Comparison of ENCODE assay signal across 20 cellular contexts in the genomic region with DNA sequence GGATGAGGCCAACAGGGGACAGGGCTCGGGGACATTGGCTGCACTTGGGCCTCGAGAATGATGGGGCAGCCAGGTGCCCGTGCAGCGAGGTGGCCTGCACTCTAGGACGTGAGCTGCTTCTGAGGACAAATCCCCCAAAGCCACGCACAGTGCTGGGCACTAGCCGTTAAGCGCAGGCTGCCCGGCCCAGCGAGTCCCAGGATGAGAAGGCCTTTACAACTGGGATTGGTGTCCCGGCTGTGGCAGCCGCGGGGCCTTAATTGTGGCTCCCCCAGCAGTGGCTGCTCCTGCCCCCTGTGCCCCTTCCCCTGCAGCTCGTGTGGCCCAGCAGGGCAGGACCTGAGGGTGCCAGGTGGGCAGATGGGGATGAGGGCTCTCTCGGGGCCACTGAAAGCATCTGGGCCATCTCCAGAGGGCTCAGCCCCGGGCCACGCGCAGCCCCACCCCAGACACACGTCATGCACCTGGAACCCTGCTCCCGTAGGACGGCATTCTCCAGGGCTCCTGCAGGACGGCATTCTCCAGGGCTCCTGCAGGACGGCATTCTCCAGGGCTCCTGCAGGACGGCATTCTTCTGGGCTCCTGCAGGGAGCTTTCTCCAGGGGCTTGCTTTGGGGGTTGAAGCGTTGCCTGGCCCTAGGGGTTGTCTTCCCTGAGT. TPM values are rescaled to one million over a fixed set of nuclear protein-coding genes. Genes with fewer than 3 reads are reported as not detected.
A peak's percentile ranks its signal among the peaks of the same experiment; 100 is the strongest.
DNase-seq lines count a peak whose midpoint lies in the region; ATAC-seq and TF ChIP-seq lines count a peak whose summit lies in the region.
"Had no signal": no experiment of that assay in that cellular context is flagged by ENCODE, and none has a peak within 500 bp of the region (broad histone marks: within the 10 kb centered on the region; RNA-seq: fewer than 3 reads in every experiment).

No MANE protein-coding gene starts in this region.

- H3K4me3 ChIP-seq in body of pancreas (no peak overlapping the region), left lung (no peak overlapping the region), smooth muscle cell (no peak overlapping the region)
- H3K4me3 ChIP-seq: esophagus muscularis mucosa, SJSA1, uterus had no signal

- H3K4me2 ChIP-seq in smooth muscle cell, result no peak overlapping the region
- H3K4me2 ChIP-seq: KMS-11 had no signal

- peak; percentile 49 for DNase-seq in HT-29 (ENCODE audit: low spot score)
- peak; percentile 37 to 63 (median 46) for DNase-seq in body of pancreas
- peak in 1 of 2 donors; percentile 71 for DNase-seq in left lung
- no peak for DNase-seq in smooth muscle cell (lab: John Stamatoyannopoulos, UW; ENCODE audit: unreplicated experiment)
- no peak for DNase-seq in SKM-1 treated with dmso at 0.1 percent for 144 hours (lab: John Stamatoyannopoulos, UW; ENCODE audit: unreplicated experiment)
- DNase-seq: activated CD4-positive, CD25-positive, alpha-beta regulatory T cell; activated CD8-positive, alpha-beta memory T cell treated with anti-CD3 and anti-CD28 coated beads for 24 hours; H9; NCI-H1048; NCI-H2107; NCI-H526; stimulated activated CD4-positive, alpha-beta T cell treated with anti-CD3 and anti-CD28 coated beads, Interleukin-15, amount 100 ng/mL, for 24 hours; stimulated activated naive B cell treated with anti-CD40 and anti-IgM and Interleukin-4, amounts not matched to agents 10 μg/mL and 1 μg/mL and 100 μg/mL, for 72 hours; T-helper 2 cell; uterus had no signal

- H3K4me1 ChIP-seq in body of pancreas, result peaks cover 97% of the 10 kb centered on the region
- H3K4me1 ChIP-seq in left lung, result peaks cover 27 to 78% of the 10 kb centered on the region in 2 donors
- H3K4me1 ChIP-seq in smooth muscle cell (ENCODE audit: low read depth), result peaks cover 12% of the 10 kb centered on the region
- H3K4me1 ChIP-seq: SJSA1 had no signal

- ATAC-seq in body of pancreas (no peak), left lung (peak; percentile 30), HG03108 (IDR thresholded peaks at IDR 0.05; ENCODE audit: unreplicated experiment) (no peak), HG02870 (IDR thresholded peaks at IDR 0.05; ENCODE audit: unreplicated experiment) (no peak)
- ATAC-seq: stimulated activated naive B cell treated with anti-CD40 and anti-IgM and Interleukin-4, amounts not matched to agents 10 μg/mL and 1 μg/mL and 100 μg/mL, for 72 hours had no signal

- no peak for TF ChIP-seq CTCF in body of pancreas (IDR thresholded peaks at IDR 0.05)
- TF ChIP-seq CTCF in left lung (IDR thresholded peaks at IDR 0.05), result no peak
- no peak for TF ChIP-seq CTCF in smooth muscle cell (IDR thresholded peaks at IDR 0.05; ENCODE audit: borderline replicate concordance, insufficient read depth, poor library complexity, severe bottlenecking)

- no peak overlapping the region for H3K9ac ChIP-seq in smooth muscle cell (ENCODE audit: low read depth)
- H3K9ac ChIP-seq: KMS-11 had no signal

- H3K36me3 ChIP-seq in body of pancreas (replicated peaks in 1 of 2; ENCODE audit: insufficient read depth in 1 of 2, low read depth in 2 of 2) (no peaks in the 10 kb centered on the region), left lung (peaks cover 0 to 30% of the 10 kb centered on the region in 2 donors), smooth muscle cell (ENCODE audit: low read depth) (no peaks in the 10 kb centered on the region)
- H3K36me3 ChIP-seq: SJSA1, uterus had no signal

- no peak for TF ChIP-seq POLR2A in body of pancreas (IDR thresholded peaks at IDR 0.05)

- H3K79me2 ChIP-seq in smooth muscle cell (ENCODE audit: low read depth), result peaks cover 40% of the 10 kb centered on the region

- intact Hi-C loops in body of pancreas (cut with DNase I) (no loop called here), left lung (cut with DNase I) (no loop called here)

- 77% methylated on average over 16 of the region's 25 CpGs; no CpG with 5 or more reads in 1 of the 2 donors for WGBS in body of pancreas, 2 donors
- 76% methylated on average over 24 of the region's 25 CpGs for WGBS in smooth muscle cell (ENCODE audit: low lambda C conversion rate)

- H3K27me3 ChIP-seq in body of pancreas (no peaks in the 10 kb centered on the region), left lung (no peaks in the 10 kb centered on the region), smooth muscle cell (ENCODE audit: low read depth) (no peaks in the 10 kb centered on the region)
- H3K27me3 ChIP-seq: esophagus muscularis mucosa, SJSA1, uterus had no signal

- peaks cover 57% of the 10 kb centered on the region for H4K20me1 ChIP-seq in smooth muscle cell (ENCODE audit: low read depth)

- H3K27ac ChIP-seq in body of pancreas (peak overlapping the region; percentile 32 to 99 (median 84)), left lung (peak overlapping the region; percentile 26 to 33), smooth muscle cell (ENCODE audit: low read depth) (peak overlapping the region; percentile 66)
- H3K27ac ChIP-seq: esophagus muscularis mucosa, KMS-11, SJSA1, uterus had no signal

- no peak overlapping the region for H2AFZ ChIP-seq in smooth muscle cell (ENCODE audit: low read depth)

- no peaks in the 10 kb centered on the region for H3F3A ChIP-seq in smooth muscle cell (ENCODE audit: low read depth)

- H3K9me3 ChIP-seq in body of pancreas (no peaks in the 10 kb centered on the region), left lung (no peaks in the 10 kb centered on the region), smooth muscle cell (replicated peaks; ENCODE audit: low read depth) (no peaks in the 10 kb centered on the region)
- H3K9me3 ChIP-seq: esophagus muscularis mucosa, SJSA1, uterus had no signal

RNA-seq across cellular contexts. Expression of a gene that starts 6.6 kb away (rescaled TPM):
- 73.4 and 79.9 TPM in 2 replicates for total RNA-seq in HT-29 (2014; rRNA removed; shearing (Covaris generic))
- total RNA-seq in body of pancreas, result 10 to 100 TPM; 31.9 to 46.5 TPM
- total RNA-seq in left lung, result 10 to 100 TPM; 21.4 to 23.2 TPM
- total RNA-seq in smooth muscle cell, result 6.9 and 13.2 TPM in 2 replicates
- 8.3 and 9.3 TPM in 2 replicates for polyA plus RNA-seq in smooth muscle cell

Comparison
In these comparisons a context has a peak if more than half of its experiments do, and no peak if none do; other contexts are left out.
1. DNase-seq: peak in HT-29 (single experiment) and body of pancreas (4 of 4); none in smooth muscle cell (single experiment) and SKM-1 treated with dmso at 0.1 percent for 144 hours (single experiment).
2. H3K27ac ChIP-seq: peak in every context shown above with its lines; median percentile 84 in body of pancreas; 66 in smooth muscle cell; 30 in left lung.